ENCODE assay signal across 1 cellular context in genomic region chr9:120982851-120983250, GRCh38.
TF ChIP-seq lines count a peak whose summit lies in the region.

No MANE protein-coding gene starts in this region.

TF ChIP-seq in IMR-90, 13 proteins besides CTCF, POLR2A, EP300 and RAD21:
- TF ChIP-seq CEBPB (IDR thresholded peaks at IDR 0.05; ENCODE audit: low read depth, low read length) (peak; percentile 64), RFX5 (IDR thresholded peaks at IDR 0.05; ENCODE audit: low read depth, low read length) (no peak)
